17 cellular contexts compared by ENCODE assay signal in the genomic region with DNA sequence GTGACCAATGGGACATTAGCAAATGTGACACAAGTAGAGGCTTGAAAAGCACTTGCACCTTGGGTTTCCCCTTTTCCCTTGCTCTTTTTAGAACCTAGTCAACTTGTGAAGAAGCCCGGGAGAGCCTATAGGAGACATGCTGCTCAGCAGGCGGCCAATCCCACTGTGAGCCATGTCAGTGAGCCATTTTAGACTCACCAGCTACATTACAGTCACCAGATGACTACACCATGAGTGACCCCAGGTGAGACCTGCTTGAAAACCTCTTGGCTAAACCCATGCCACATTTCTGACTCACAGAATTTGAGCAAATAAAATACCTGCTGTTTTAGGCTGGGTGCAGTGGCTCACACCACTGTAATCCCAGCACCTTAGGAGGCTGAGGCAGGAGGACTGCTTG.
"Had no signal": no experiment of that assay in that cellular context is flagged by ENCODE, and none has a peak within 500 bp of the region (broad histone marks: within the 10 kb centered on the region; RNA-seq: fewer than 3 reads in every experiment).

No MANE protein-coding gene starts in this region.

- H3K27me3 ChIP-seq: pancreas, tibial nerve, uterus had no signal

- ATAC-seq: left ventricle myocardium superior; naive thymus-derived CD8-positive, alpha-beta T cell; pancreas; stimulated activated naive B cell treated with anti-CD40 and anti-IgM and Interleukin-4, amounts not matched to agents 10 μg/mL and 1 μg/mL and 100 μg/mL, for 72 hours had no signal

- H3K4me3 Mint-ChIP-seq: activated naive CD8-positive, alpha-beta T cell; brain; central memory CD8-positive, alpha-beta T cell; naive thymus-derived CD8-positive, alpha-beta T cell; stimulated activated naive B cell treated with anti-CD40 and anti-IgM and Interleukin-4, amounts not matched to agents 10 μg/mL and 1 μg/mL and 100 μg/mL, for 72 hours had no signal

- H3K4me3 ChIP-seq: coronary artery, pancreas, tibial nerve, uterus had no signal

- H3K36me3 ChIP-seq: pancreas, tibial nerve, uterus had no signal

- H3K27ac ChIP-seq: coronary artery, pancreas, tibial nerve, uterus had no signal

- DNase-seq: activated T-cell treated with anti-CD3 and anti-CD28 coated beads for 4 hours; foreskin fibroblast; glutamatergic neuron; hypothalamus; left ventricle myocardium superior; mesenchymal stem cell; naive thymus-derived CD8-positive, alpha-beta T cell; pancreas; stimulated activated CD4-positive, alpha-beta T cell treated with anti-CD3 and anti-CD28 coated beads, Interleukin-2, amount 100 ng/mL, for 48 hours; stimulated activated naive B cell treated with anti-CD40 and anti-IgM and Interleukin-4, amounts not matched to agents 10 μg/mL and 1 μg/mL and 100 μg/mL, for 72 hours; substantia nigra; uterus had no signal

- H3K9me3 ChIP-seq: pancreas, tibial nerve, uterus had no signal

- H3K27me3 Mint-ChIP-seq: activated naive CD8-positive, alpha-beta T cell; brain; central memory CD8-positive, alpha-beta T cell; naive thymus-derived CD8-positive, alpha-beta T cell; stimulated activated naive B cell treated with anti-CD40 and anti-IgM and Interleukin-4, amounts not matched to agents 10 μg/mL and 1 μg/mL and 100 μg/mL, for 72 hours had no signal

- H3K4me1 ChIP-seq: pancreas, uterus had no signal

- H3K27ac Mint-ChIP-seq: activated naive CD8-positive, alpha-beta T cell; stimulated activated naive B cell treated with anti-CD40 and anti-IgM and Interleukin-4, amounts not matched to agents 10 μg/mL and 1 μg/mL and 100 μg/mL, for 72 hours had no signal

- H3K9me3 Mint-ChIP-seq: central memory CD8-positive, alpha-beta T cell; naive thymus-derived CD8-positive, alpha-beta T cell had no signal
